2 cellular contexts compared by ENCODE assay signal in the genomic region with DNA sequence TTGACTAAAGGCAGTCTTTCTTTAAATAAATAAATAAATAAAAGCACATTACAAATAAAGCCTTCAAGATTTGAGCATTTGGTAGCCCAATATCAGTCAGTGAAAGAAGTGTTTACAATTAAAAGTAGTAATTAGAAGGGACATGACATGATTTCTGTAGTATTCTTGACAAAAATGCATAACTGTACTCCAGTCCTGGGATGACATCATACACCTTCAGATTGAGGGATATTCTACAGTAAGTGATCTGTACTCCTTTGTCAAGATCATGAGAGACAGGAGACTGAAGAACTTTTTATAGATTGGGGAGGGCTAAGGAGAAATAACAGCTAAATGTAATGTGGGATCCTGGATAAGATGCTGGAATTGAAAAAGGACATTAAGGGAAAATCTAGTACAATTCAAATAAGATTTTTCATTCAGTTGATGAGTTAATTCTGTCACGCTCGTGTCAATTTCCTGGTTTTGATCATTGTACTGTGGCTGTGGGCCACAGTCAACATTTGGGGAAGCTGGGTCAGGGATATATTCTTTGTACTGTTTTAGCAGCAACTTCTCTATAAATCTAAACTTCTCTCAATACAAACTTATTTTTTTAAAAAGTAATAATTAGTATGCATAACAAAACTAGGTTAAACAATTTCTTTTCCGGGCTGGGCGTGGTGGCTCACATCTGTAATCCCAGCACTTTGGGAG.
TF ChIP-seq lines count a peak whose summit lies in the region.

No MANE protein-coding gene starts in this region.

TF ChIP-seq in HEK293, 187 proteins besides CTCF, POLR2A, EP300 and RAD21 (continued from another document):
- TF ChIP-seq GLIS1 (tag by site-specific recombination; IDR thresholded peaks at IDR 0.05) (no peak), ZNF707 (tag by site-specific recombination; IDR thresholded peaks at IDR 0.05) (no peak), ZNF558 (tag by site-specific recombination; IDR thresholded peaks at IDR 0.05) (0 out of 2 replicates have a peak, but pooled peaks have one; percentile 15), ZBTB17 (tag by site-specific recombination; IDR thresholded peaks at IDR 0.05) (peak; percentile 55; the same call in 1 of the 2 replicates), ZNF366 (tag by site-specific recombination; conservative IDR thresholded peaks at IDR 0.05) (0 out of 2 replicates have a peak, but pooled peaks have one; percentile 35), SP7 (tag by site-specific recombination; IDR thresholded peaks at IDR 0.05) (peak; percentile 71), ZNF132 (tag by site-specific recombination; IDR thresholded peaks at IDR 0.05; ENCODE audit: borderline replicate concordance) (no peak), ZBTB21 (tag by site-specific recombination; IDR thresholded peaks at IDR 0.05) (no peak), IKZF3 (tag by site-specific recombination; IDR thresholded peaks at IDR 0.05) (0 out of 2 replicates have a peak, but pooled peaks have one; percentile 13), ZNF629 (tag by site-specific recombination; IDR thresholded peaks at IDR 0.05) (peak; percentile 66)
- TF ChIP-seq, protein P1, sequence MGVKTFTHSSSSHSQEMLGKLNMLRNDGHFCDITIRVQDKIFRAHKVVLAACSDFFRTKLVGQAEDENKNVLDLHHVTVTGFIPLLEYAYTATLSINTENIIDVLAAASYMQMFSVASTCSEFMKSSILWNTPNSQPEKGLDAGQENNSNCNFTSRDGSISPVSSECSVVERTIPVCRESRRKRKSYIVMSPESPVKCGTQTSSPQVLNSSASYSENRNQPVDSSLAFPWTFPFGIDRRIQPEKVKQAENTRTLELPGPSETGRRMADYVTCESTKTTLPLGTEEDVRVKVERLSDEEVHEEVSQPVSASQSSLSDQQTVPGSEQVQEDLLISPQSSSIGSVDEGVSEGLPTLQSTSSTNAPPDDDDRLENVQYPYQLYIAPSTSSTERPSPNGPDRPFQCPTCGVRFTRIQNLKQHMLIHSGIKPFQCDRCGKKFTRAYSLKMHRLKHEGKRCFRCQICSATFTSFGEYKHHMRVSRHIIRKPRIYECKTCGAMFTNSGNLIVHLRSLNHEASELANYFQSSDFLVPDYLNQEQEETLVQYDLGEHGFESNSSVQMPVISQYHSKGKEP (tag by site-specific recombination; IDR thresholded peaks at IDR 0.05), result no peak
- TF ChIP-seq, protein P2, sequence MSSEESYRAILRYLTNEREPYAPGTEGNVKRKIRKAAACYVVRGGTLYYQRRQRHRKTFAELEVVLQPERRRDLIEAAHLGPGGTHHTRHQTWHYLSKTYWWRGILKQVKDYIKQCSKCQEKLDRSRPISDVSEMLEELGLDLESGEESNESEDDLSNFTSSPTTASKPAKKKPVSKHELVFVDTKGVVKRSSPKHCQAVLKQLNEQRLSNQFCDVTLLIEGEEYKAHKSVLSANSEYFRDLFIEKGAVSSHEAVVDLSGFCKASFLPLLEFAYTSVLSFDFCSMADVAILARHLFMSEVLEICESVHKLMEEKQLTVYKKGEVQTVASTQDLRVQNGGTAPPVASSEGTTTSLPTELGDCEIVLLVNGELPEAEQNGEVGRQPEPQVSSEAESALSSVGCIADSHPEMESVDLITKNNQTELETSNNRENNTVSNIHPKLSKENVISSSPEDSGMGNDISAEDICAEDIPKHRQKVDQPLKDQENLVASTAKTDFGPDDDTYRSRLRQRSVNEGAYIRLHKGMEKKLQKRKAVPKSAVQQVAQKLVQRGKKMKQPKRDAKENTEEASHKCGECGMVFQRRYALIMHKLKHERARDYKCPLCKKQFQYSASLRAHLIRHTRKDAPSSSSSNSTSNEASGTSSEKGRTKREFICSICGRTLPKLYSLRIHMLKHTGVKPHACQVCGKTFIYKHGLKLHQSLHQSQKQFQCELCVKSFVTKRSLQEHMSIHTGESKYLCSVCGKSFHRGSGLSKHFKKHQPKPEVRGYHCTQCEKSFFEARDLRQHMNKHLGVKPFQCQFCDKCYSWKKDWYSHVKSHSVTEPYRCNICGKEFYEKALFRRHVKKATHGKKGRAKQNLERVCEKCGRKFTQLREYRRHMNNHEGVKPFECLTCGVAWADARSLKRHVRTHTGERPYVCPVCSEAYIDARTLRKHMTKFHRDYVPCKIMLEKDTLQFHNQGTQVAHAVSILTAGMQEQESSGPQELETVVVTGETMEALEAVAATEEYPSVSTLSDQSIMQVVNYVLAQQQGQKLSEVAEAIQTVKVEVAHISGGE (tag by site-specific recombination; conservative IDR thresholded peaks at IDR 0.05; ENCODE audit: low read depth), result no peak
- TF ChIP-seq, protein P3, sequence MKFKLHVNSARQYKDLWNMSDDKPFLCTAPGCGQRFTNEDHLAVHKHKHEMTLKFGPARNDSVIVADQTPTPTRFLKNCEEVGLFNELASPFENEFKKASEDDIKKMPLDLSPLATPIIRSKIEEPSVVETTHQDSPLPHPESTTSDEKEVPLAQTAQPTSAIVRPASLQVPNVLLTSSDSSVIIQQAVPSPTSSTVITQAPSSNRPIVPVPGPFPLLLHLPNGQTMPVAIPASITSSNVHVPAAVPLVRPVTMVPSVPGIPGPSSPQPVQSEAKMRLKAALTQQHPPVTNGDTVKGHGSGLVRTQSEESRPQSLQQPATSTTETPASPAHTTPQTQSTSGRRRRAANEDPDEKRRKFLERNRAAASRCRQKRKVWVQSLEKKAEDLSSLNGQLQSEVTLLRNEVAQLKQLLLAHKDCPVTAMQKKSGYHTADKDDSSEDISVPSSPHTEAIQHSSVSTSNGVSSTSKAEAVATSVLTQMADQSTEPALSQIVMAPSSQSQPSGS (tag by site-specific recombination; IDR thresholded peaks at IDR 0.05; ENCODE audit: low read depth), result peak; percentile 93
- TF ChIP-seq, protein P4, sequence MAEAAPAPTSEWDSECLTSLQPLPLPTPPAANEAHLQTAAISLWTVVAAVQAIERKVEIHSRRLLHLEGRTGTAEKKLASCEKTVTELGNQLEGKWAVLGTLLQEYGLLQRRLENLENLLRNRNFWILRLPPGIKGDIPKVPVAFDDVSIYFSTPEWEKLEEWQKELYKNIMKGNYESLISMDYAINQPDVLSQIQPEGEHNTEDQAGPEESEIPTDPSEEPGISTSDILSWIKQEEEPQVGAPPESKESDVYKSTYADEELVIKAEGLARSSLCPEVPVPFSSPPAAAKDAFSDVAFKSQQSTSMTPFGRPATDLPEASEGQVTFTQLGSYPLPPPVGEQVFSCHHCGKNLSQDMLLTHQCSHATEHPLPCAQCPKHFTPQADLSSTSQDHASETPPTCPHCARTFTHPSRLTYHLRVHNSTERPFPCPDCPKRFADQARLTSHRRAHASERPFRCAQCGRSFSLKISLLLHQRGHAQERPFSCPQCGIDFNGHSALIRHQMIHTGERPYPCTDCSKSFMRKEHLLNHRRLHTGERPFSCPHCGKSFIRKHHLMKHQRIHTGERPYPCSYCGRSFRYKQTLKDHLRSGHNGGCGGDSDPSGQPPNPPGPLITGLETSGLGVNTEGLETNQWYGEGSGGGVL (tag by site-specific recombination; IDR thresholded peaks at IDR 0.05), result 0 out of 2 replicates have a peak, but pooled peaks have one; percentile 15

TF ChIP-seq in WTC11, 78 proteins besides CTCF, POLR2A, EP300 and RAD21 (continued from another document):
- no peak for TF ChIP-seq SMAD4 (CRISPR knock-in tag; IDR thresholded peaks at IDR 0.05)
- TF ChIP-seq, protein P5, sequence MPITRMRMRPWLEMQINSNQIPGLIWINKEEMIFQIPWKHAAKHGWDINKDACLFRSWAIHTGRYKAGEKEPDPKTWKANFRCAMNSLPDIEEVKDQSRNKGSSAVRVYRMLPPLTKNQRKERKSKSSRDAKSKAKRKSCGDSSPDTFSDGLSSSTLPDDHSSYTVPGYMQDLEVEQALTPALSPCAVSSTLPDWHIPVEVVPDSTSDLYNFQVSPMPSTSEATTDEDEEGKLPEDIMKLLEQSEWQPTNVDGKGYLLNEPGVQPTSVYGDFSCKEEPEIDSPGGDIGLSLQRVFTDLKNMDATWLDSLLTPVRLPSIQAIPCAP (CRISPR knock-in tag; IDR thresholded peaks at IDR 0.05), result no peak
- TF ChIP-seq RORB (CRISPR knock-in tag; IDR thresholded peaks at IDR 0.05), result no peak
- TF ChIP-seq, protein P6, sequence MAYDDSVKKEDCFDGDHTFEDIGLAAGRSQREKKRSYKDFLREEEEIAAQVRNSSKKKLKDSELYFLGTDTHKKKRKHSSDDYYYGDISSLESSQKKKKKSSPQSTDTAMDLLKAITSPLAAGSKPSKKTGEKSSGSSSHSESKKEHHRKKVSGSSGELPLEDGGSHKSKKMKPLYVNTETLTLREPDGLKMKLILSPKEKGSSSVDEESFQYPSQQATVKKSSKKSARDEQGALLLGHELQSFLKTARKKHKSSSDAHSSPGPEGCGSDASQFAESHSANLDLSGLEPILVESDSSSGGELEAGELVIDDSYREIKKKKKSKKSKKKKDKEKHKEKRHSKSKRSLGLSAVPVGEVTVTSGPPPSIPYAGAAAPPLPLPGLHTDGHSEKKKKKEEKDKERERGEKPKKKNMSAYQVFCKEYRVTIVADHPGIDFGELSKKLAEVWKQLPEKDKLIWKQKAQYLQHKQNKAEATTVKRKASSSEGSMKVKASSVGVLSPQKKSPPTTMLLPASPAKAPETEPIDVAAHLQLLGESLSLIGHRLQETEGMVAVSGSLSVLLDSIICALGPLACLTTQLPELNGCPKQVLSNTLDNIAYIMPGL (CRISPR knock-in tag; IDR thresholded peaks at IDR 0.05), result no peak
- TF ChIP-seq ATF1 (CRISPR knock-in tag; IDR thresholded peaks at IDR 0.05), result no peak
- TF ChIP-seq, protein P7, sequence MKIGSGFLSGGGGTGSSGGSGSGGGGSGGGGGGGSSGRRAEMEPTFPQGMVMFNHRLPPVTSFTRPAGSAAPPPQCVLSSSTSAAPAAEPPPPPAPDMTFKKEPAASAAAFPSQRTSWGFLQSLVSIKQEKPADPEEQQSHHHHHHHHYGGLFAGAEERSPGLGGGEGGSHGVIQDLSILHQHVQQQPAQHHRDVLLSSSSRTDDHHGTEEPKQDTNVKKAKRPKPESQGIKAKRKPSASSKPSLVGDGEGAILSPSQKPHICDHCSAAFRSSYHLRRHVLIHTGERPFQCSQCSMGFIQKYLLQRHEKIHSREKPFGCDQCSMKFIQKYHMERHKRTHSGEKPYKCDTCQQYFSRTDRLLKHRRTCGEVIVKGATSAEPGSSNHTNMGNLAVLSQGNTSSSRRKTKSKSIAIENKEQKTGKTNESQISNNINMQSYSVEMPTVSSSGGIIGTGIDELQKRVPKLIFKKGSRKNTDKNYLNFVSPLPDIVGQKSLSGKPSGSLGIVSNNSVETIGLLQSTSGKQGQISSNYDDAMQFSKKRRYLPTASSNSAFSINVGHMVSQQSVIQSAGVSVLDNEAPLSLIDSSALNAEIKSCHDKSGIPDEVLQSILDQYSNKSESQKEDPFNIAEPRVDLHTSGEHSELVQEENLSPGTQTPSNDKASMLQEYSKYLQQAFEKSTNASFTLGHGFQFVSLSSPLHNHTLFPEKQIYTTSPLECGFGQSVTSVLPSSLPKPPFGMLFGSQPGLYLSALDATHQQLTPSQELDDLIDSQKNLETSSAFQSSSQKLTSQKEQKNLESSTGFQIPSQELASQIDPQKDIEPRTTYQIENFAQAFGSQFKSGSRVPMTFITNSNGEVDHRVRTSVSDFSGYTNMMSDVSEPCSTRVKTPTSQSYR (CRISPR knock-in tag; IDR thresholded peaks at IDR 0.05), result no peak
- TF ChIP-seq, protein P8, sequence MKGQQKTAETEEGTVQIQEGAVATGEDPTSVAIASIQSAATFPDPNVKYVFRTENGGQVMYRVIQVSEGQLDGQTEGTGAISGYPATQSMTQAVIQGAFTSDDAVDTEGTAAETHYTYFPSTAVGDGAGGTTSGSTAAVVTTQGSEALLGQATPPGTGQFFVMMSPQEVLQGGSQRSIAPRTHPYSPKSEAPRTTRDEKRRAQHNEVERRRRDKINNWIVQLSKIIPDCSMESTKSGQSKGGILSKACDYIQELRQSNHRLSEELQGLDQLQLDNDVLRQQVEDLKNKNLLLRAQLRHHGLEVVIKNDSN (CRISPR knock-in tag; IDR thresholded peaks at IDR 0.05), result no peak
- no peak for TF ChIP-seq SMAD3 (CRISPR knock-in tag; IDR thresholded peaks at IDR 0.05; ENCODE audit: borderline replicate concordance)
- TF ChIP-seq, protein P9, sequence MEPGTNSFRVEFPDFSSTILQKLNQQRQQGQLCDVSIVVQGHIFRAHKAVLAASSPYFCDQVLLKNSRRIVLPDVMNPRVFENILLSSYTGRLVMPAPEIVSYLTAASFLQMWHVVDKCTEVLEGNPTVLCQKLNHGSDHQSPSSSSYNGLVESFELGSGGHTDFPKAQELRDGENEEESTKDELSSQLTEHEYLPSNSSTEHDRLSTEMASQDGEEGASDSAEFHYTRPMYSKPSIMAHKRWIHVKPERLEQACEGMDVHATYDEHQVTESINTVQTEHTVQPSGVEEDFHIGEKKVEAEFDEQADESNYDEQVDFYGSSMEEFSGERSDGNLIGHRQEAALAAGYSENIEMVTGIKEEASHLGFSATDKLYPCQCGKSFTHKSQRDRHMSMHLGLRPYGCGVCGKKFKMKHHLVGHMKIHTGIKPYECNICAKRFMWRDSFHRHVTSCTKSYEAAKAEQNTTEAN (CRISPR knock-in tag; IDR thresholded peaks at IDR 0.05), result no peak
- no peak for TF ChIP-seq ZBTB21 (CRISPR knock-in tag; IDR thresholded peaks at IDR 0.05; ENCODE audit: borderline replicate concordance)
TF ChIP-seq in WTC11: peak in this region for 0.
